In the genomic region with DNA sequence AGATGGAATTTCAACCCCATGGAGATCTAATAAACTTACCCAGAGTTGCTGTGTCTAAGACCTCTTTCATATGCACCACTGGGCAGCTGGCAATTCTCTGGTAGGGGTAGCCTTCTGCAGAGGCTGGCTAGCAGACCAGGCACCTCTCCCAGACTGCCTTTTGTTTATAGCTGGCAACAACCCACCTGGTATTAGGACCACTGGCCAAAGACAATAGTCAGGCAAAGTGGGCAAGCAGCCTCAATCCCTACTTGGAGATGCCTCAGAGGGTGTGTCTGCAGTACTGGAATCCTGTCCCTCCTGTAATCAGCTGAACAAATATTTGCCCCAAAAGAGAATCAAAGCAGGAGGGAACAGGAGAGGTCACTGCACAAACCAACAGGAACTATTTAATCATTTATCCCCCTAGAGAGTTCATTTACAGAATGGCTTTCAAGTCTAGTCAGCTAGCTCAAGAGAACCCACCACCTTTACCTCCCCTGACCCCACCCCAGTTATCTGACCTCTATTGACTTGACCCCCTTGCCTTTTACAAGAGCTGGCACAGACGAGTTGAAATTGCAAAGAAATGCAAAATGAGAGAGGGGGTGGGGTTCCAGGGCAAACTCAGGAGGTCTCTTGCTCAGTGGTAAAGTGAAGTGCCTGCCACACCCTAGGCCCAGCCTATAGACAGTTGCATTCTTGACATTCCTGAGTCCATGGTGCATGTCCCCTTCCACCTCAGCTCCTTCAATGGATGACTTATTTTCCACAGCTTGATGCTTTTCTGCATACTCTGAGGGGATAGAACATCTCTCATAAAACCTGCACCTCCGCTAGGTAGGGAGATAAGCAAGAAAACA, we compare ENCODE assay signal across 1 cellular context.
A peak's percentile ranks its signal among the peaks of the same experiment; 100 is the strongest.
TF ChIP-seq lines count a peak whose summit lies in the region.

No MANE protein-coding gene starts in this region.

TF ChIP-seq in HepG2, 621 proteins besides CTCF, POLR2A, EP300 and RAD21 (continued from another document and continues in another):
- TF ChIP-seq, protein P1, sequence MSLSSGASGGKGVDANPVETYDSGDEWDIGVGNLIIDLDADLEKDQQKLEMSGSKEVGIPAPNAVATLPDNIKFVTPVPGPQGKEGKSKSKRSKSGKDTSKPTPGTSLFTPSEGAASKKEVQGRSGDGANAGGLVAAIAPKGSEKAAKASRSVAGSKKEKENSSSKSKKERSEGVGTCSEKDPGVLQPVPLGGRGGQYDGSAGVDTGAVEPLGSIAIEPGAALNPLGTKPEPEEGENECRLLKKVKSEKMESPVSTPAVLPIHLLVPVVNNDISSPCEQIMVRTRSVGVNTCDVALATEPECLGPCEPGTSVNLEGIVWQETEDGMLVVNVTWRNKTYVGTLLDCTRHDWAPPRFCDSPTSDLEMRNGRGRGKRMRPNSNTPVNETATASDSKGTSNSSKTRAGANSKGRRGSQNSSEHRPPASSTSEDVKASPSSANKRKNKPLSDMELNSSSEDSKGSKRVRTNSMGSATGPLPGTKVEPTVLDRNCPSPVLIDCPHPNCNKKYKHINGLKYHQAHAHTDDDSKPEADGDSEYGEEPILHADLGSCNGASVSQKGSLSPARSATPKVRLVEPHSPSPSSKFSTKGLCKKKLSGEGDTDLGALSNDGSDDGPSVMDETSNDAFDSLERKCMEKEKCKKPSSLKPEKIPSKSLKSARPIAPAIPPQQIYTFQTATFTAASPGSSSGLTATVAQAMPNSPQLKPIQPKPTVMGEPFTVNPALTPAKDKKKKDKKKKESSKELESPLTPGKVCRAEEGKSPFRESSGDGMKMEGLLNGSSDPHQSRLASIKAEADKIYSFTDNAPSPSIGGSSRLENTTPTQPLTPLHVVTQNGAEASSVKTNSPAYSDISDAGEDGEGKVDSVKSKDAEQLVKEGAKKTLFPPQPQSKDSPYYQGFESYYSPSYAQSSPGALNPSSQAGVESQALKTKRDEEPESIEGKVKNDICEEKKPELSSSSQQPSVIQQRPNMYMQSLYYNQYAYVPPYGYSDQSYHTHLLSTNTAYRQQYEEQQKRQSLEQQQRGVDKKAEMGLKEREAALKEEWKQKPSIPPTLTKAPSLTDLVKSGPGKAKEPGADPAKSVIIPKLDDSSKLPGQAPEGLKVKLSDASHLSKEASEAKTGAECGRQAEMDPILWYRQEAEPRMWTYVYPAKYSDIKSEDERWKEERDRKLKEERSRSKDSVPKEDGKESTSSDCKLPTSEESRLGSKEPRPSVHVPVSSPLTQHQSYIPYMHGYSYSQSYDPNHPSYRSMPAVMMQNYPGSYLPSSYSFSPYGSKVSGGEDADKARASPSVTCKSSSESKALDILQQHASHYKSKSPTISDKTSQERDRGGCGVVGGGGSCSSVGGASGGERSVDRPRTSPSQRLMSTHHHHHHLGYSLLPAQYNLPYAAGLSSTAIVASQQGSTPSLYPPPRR (CRISPR knock-in tag; IDR thresholded peaks at IDR 0.05; ENCODE audit: borderline replicate concordance): peak; percentile 98
- no peak for TF ChIP-seq MAFG (CRISPR knock-in tag; IDR thresholded peaks at IDR 0.05)
- peak; percentile 45 for TF ChIP-seq RBFOX2 (IDR thresholded peaks at IDR 0.05; ENCODE audit: low read depth, low read length)
- TF ChIP-seq, protein P2, sequence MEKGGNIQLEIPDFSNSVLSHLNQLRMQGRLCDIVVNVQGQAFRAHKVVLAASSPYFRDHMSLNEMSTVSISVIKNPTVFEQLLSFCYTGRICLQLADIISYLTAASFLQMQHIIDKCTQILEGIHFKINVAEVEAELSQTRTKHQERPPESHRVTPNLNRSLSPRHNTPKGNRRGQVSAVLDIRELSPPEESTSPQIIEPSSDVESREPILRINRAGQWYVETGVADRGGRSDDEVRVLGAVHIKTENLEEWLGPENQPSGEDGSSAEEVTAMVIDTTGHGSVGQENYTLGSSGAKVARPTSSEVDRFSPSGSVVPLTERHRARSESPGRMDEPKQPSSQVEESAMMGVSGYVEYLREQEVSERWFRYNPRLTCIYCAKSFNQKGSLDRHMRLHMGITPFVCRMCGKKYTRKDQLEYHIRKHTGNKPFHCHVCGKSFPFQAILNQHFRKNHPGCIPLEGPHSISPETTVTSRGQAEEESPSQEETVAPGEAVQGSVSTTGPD (CRISPR knock-in tag; IDR thresholded peaks at IDR 0.05): peak; percentile 83
- no peak for TF ChIP-seq RBM22 (optimal IDR thresholded peaks at IDR 0.05; ENCODE audit: low read length)
- TF ChIP-seq ZFAT (CRISPR knock-in tag; conservative IDR thresholded peaks at IDR 0.05): no peak
- peak; percentile 96 for TF ChIP-seq TBX2 (CRISPR knock-in tag; IDR thresholded peaks at IDR 0.05; ENCODE audit: borderline replicate concordance)
- TF ChIP-seq, protein P3, sequence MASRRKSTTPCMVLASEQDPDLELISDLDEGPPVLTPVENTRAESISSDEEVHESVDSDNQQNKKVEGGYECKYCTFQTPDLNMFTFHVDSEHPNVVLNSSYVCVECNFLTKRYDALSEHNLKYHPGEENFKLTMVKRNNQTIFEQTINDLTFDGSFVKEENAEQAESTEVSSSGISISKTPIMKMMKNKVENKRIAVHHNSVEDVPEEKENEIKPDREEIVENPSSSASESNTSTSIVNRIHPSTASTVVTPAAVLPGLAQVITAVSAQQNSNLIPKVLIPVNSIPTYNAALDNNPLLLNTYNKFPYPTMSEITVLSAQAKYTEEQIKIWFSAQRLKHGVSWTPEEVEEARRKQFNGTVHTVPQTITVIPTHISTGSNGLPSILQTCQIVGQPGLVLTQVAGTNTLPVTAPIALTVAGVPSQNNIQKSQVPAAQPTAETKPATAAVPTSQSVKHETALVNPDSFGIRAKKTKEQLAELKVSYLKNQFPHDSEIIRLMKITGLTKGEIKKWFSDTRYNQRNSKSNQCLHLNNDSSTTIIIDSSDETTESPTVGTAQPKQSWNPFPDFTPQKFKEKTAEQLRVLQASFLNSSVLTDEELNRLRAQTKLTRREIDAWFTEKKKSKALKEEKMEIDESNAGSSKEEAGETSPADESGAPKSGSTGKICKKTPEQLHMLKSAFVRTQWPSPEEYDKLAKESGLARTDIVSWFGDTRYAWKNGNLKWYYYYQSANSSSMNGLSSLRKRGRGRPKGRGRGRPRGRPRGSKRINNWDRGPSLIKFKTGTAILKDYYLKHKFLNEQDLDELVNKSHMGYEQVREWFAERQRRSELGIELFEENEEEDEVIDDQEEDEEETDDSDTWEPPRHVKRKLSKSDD (CRISPR knock-in tag; IDR thresholded peaks at IDR 0.05; ENCODE audit: low read depth): no peak
- no peak for TF ChIP-seq U2AF1 (optimal IDR thresholded peaks at IDR 0.05; ENCODE audit: low read depth, low read length)
- TF ChIP-seq ZNF709 (CRISPR knock-in tag; IDR thresholded peaks at IDR 0.05): peak; percentile 31; the same call in 1 of the 2 replicates
- peak; percentile 74; the same call in 1 of the 2 replicates for TF ChIP-seq CBFB (CRISPR knock-in tag; IDR thresholded peaks at IDR 0.05)
- TF ChIP-seq MIER2 (CRISPR knock-in tag; IDR thresholded peaks at IDR 0.05): 0 out of 2 replicates have a peak, but pooled peaks have one; percentile 12
- TF ChIP-seq TRIM24 (CRISPR knock-in tag; IDR thresholded peaks at IDR 0.05): no peak
- TF ChIP-seq ZNF44 (CRISPR knock-in tag; IDR thresholded peaks at IDR 0.05): no peak
- no peak for TF ChIP-seq CBX2 (IDR thresholded peaks at IDR 0.05; ENCODE audit: low read depth, low read length)
- no peak; the same call in 1 of the 2 replicates for TF ChIP-seq CBX2 (CRISPR knock-in tag; IDR thresholded peaks at IDR 0.05; ENCODE audit: low read depth)
- TF ChIP-seq, protein P4, sequence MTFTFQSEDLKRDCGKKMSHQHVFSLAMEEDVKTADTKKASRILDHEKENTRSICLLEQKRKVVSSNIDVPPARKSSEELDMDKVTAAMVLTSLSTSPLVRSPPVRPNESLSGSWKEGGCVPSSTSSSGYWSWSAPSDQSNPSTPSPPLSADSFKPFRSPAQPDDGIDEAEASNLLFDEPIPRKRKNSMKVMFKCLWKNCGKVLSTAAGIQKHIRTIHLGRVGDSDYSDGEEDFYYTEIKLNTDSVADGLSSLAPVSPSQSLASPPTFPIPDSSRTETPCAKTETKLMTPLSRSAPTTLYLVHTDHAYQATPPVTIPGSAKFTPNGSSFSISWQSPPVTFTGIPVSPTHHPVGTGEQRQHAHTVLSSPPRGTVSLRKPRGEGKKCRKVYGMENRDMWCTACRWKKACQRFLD (CRISPR knock-in tag; IDR thresholded peaks at IDR 0.05; ENCODE audit: borderline replicate concordance): 0 out of 2 replicates have a peak, but pooled peaks have one; percentile 35
- no peak for TF ChIP-seq REXO4 (CRISPR knock-in tag; IDR thresholded peaks at IDR 0.05; ENCODE audit: borderline replicate concordance)
- TF ChIP-seq ZIK1 (CRISPR knock-in tag; IDR thresholded peaks at IDR 0.05; ENCODE audit: borderline replicate concordance, low read depth): 0 out of 2 replicates have a peak, but pooled peaks have one; percentile 65
- TF ChIP-seq ZC3H4 (CRISPR knock-in tag; IDR thresholded peaks at IDR 0.05; ENCODE audit: borderline replicate concordance): peak; percentile 93; the same call in 1 of the 2 replicates
- no peak for TF ChIP-seq U2AF2 (IDR thresholded peaks at IDR 0.05; ENCODE audit: low read depth, low read length)
- TF ChIP-seq PHF5A (CRISPR knock-in tag; IDR thresholded peaks at IDR 0.05; ENCODE audit: low read depth, unreplicated experiment): peak; percentile 78
- peak; percentile 77 for TF ChIP-seq ZSCAN25 (CRISPR knock-in tag; IDR thresholded peaks at IDR 0.05)
- TF ChIP-seq, protein P5, sequence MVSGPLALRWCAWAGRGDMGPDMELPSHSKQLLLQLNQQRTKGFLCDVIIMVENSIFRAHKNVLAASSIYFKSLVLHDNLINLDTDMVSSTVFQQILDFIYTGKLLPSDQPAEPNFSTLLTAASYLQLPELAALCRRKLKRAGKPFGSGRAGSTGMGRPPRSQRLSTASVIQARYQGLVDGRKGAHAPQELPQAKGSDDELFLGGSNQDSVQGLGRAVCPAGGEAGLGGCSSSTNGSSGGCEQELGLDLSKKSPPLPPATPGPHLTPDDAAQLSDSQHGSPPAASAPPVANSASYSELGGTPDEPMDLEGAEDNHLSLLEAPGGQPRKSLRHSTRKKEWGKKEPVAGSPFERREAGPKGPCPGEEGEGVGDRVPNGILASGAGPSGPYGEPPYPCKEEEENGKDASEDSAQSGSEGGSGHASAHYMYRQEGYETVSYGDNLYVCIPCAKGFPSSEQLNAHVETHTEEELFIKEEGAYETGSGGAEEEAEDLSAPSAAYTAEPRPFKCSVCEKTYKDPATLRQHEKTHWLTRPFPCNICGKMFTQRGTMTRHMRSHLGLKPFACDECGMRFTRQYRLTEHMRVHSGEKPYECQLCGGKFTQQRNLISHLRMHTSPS (CRISPR knock-in tag; IDR thresholded peaks at IDR 0.05; ENCODE audit: low read depth): peak; percentile 85; the same call in 1 of the 2 replicates
- TF ChIP-seq ZNF772 (CRISPR knock-in tag; IDR thresholded peaks at IDR 0.05): peak; percentile 67
- TF ChIP-seq ZBTB21 (CRISPR knock-in tag; IDR thresholded peaks at IDR 0.05): peak; percentile 52
- TF ChIP-seq SIX1 (CRISPR knock-in tag; IDR thresholded peaks at IDR 0.05; ENCODE audit: borderline replicate concordance): peak; percentile 92
- TF ChIP-seq KLF12 (CRISPR knock-in tag; IDR thresholded peaks at IDR 0.05; ENCODE audit: borderline replicate concordance): peak; percentile 99; the same call in 1 of the 2 replicates
- peak; percentile 75 for TF ChIP-seq ZNF816 (CRISPR knock-in tag; IDR thresholded peaks at IDR 0.05; ENCODE audit: borderline replicate concordance)
- no peak for TF ChIP-seq DNMT1 (CRISPR knock-in tag; IDR thresholded peaks at IDR 0.05)
- TF ChIP-seq, protein P6, sequence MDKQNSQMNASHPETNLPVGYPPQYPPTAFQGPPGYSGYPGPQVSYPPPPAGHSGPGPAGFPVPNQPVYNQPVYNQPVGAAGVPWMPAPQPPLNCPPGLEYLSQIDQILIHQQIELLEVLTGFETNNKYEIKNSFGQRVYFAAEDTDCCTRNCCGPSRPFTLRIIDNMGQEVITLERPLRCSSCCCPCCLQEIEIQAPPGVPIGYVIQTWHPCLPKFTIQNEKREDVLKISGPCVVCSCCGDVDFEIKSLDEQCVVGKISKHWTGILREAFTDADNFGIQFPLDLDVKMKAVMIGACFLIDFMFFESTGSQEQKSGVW (CRISPR knock-in tag; IDR thresholded peaks at IDR 0.05; ENCODE audit: borderline replicate concordance): no peak
- no peak for TF ChIP-seq ZNF660 (CRISPR knock-in tag; IDR thresholded peaks at IDR 0.05; ENCODE audit: borderline replicate concordance, low read depth)
- peak; percentile 39; the same call in 1 of the 2 replicates for TF ChIP-seq ZNF431 (CRISPR knock-in tag; IDR thresholded peaks at IDR 0.05; ENCODE audit: borderline replicate concordance, low read depth)
- TF ChIP-seq ZSCAN30 (CRISPR knock-in tag; IDR thresholded peaks at IDR 0.05): no peak
- no peak for TF ChIP-seq ZNF253 (CRISPR knock-in tag; IDR thresholded peaks at IDR 0.05; ENCODE audit: borderline replicate concordance)
- TF ChIP-seq, protein P7, sequence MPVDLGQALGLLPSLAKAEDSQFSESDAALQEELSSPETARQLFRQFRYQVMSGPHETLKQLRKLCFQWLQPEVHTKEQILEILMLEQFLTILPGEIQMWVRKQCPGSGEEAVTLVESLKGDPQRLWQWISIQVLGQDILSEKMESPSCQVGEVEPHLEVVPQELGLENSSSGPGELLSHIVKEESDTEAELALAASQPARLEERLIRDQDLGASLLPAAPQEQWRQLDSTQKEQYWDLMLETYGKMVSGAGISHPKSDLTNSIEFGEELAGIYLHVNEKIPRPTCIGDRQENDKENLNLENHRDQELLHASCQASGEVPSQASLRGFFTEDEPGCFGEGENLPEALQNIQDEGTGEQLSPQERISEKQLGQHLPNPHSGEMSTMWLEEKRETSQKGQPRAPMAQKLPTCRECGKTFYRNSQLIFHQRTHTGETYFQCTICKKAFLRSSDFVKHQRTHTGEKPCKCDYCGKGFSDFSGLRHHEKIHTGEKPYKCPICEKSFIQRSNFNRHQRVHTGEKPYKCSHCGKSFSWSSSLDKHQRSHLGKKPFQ (CRISPR knock-in tag; IDR thresholded peaks at IDR 0.05; ENCODE audit: insufficient replicate concordance): peak; percentile 17
- TF ChIP-seq ZNF7 (CRISPR knock-in tag; IDR thresholded peaks at IDR 0.05): peak; percentile 83
- TF ChIP-seq ZNF251 (CRISPR knock-in tag; IDR thresholded peaks at IDR 0.05): peak; percentile 72; the same call in 1 of the 2 replicates
- peak; percentile 89 for TF ChIP-seq GATA4 (IDR thresholded peaks at IDR 0.05; ENCODE audit: borderline replicate concordance, low read depth)
- TF ChIP-seq ZNF446 (CRISPR knock-in tag; IDR thresholded peaks at IDR 0.05): no peak
- TF ChIP-seq SMYD3 (CRISPR knock-in tag; IDR thresholded peaks at IDR 0.05): 0 out of 2 replicates have a peak, but pooled peaks have one; percentile 49
- TF ChIP-seq NR2F2 (IDR thresholded peaks at IDR 0.05; ENCODE audit: borderline replicate concordance, low read depth): peak; percentile 99
- TF ChIP-seq SRSF1 (optimal IDR thresholded peaks at IDR 0.05; ENCODE audit: low read depth, low read length): no peak
- 0 out of 2 replicates have a peak, but pooled peaks have one; percentile 4 for TF ChIP-seq ZNF335 (CRISPR knock-in tag; IDR thresholded peaks at IDR 0.05)
- peak; percentile 82 for TF ChIP-seq STAT5B (CRISPR knock-in tag; IDR thresholded peaks at IDR 0.05)
- 0 out of 2 replicates have a peak, but pooled peaks have one; percentile 80 for TF ChIP-seq HNRNPUL1 (IDR thresholded peaks at IDR 0.05; ENCODE audit: low read depth, low read length)
- peak; percentile 20; the same call in 1 of the 2 replicates for TF ChIP-seq ZNF12 (CRISPR knock-in tag; IDR thresholded peaks at IDR 0.05)
- TF ChIP-seq POLR2AphosphoS2 (IDR thresholded peaks at IDR 0.05; ENCODE audit: low read depth, low read length): no peak; the same call in 1 of the 2 replicates
